ENCODE assay signal across 31 cellular contexts in genomic region chr6:7438011-7438410, GRCh38. TPM values are rescaled to one million over a fixed set of nuclear protein-coding genes. Genes with fewer than 3 reads are reported as not detected.
"Had no signal": no experiment of that assay in that cellular context is flagged by ENCODE, and none has a peak within 500 bp of the region (broad histone marks: within the 10 kb centered on the region; RNA-seq: fewer than 3 reads in every experiment).

No MANE protein-coding gene starts in this region.

- H3K9me3 Mint-ChIP-seq: neural progenitor cell had no signal

- H3K27me3 Mint-ChIP-seq: stimulated activated memory B cell treated with anti-CD40 and anti-IgM and Interleukin-4, amounts not matched to agents 10 μg/mL and 1 μg/mL and 100 μg/mL, for 72 hours had no signal

- ATAC-seq: foreskin keratinocyte; gastroesophageal sphincter; heart left ventricle; left lobe of liver; mucosa of descending colon; naive thymus-derived CD4-positive, alpha-beta T cell; right cardiac atrium; stimulated activated memory B cell treated with anti-CD40 and anti-IgM and Interleukin-4, amounts not matched to agents 10 μg/mL and 1 μg/mL and 100 μg/mL, for 72 hours; stimulated activated naive CD8-positive, alpha-beta T cell treated with anti-CD3 and anti-CD28 coated beads, Interleukin-15, Interleukin-2, amounts not matched to agents 100 U/mL and 50 U/mL, for 24 hours had no signal

- H3K36me3 Mint-ChIP-seq: mesothelial cell of epicardium, neural progenitor cell had no signal

- H3K27ac ChIP-seq: epithelial cell of prostate, esophagus muscularis mucosa, foreskin keratinocyte, gastroesophageal sphincter, heart left ventricle, hepatocyte, neural progenitor cell, prostate gland, sigmoid colon, testis, tibial artery, upper lobe of left lung had no signal

- H3K36me3 ChIP-seq: esophagus muscularis mucosa, gastroesophageal sphincter, heart left ventricle, neural progenitor cell, prostate gland, sigmoid colon, spleen, tibial artery, upper lobe of left lung had no signal

- H3K4me1 ChIP-seq: esophagus muscularis mucosa, foreskin keratinocyte, gastroesophageal sphincter, heart left ventricle, neural progenitor cell, prostate gland, sigmoid colon, testis, tibial artery, upper lobe of left lung had no signal

- H3K27ac Mint-ChIP-seq: endodermal cell; memory B cell; mesothelial cell of epicardium; naive thymus-derived CD4-positive, alpha-beta T cell; nephron; neural progenitor cell had no signal

- H3K27me3 ChIP-seq: foreskin keratinocyte, heart left ventricle, hepatocyte, neural progenitor cell, testis, tibial artery, upper lobe of left lung had no signal

- H3K4me1 Mint-ChIP-seq: neural progenitor cell had no signal

- H3K9me3 ChIP-seq: mucosa of descending colon, prostate gland, sigmoid colon, testis, tibial artery, upper lobe of left lung had no signal

- DNase-seq: effector CD8-positive, alpha-beta T cell; endodermal cell; foreskin keratinocyte; heart left ventricle; kidney; mucosa of descending colon; naive thymus-derived CD4-positive, alpha-beta T cell; right cardiac atrium; spleen; stimulated activated CD4-positive, alpha-beta T cell treated with anti-CD3 and anti-CD28 coated beads, Interleukin-4, amount 100 ng/mL, for 4 hours; stimulated activated naive CD8-positive, alpha-beta T cell treated with anti-CD3 and anti-CD28 coated beads, Interleukin-15, Interleukin-2, amounts not matched to agents 100 U/mL and 50 U/mL, for 24 hours; substantia nigra; testis; tibial artery; upper lobe of left lung had no signal

- H3K4me3 Mint-ChIP-seq: endodermal cell; memory B cell; mesothelial cell of epicardium; nephron; neural progenitor cell; stimulated activated memory B cell treated with anti-CD40 and anti-IgM and Interleukin-4, amounts not matched to agents 10 μg/mL and 1 μg/mL and 100 μg/mL, for 72 hours had no signal

- H3K4me3 ChIP-seq: esophagus muscularis mucosa, gastroesophageal sphincter, heart left ventricle, hepatocyte, lung, mucosa of descending colon, neural progenitor cell, prostate gland, sigmoid colon, skin epidermis, spleen, testis, tibial artery, upper lobe of left lung had no signal

RNA-seq across cellular contexts. Expression of gene CAGE1, which starts 48.5 kb away (rescaled TPM):
- total RNA-seq: esophagus muscularis mucosa, gastroesophageal sphincter, kidney, sigmoid colon, spleen, upper lobe of left lung had no signal
- polyA plus RNA-seq: fibroblast of lung, heart left ventricle, hepatocyte, liver, lung, right cardiac atrium, spleen had no signal
